In the genomic region with DNA sequence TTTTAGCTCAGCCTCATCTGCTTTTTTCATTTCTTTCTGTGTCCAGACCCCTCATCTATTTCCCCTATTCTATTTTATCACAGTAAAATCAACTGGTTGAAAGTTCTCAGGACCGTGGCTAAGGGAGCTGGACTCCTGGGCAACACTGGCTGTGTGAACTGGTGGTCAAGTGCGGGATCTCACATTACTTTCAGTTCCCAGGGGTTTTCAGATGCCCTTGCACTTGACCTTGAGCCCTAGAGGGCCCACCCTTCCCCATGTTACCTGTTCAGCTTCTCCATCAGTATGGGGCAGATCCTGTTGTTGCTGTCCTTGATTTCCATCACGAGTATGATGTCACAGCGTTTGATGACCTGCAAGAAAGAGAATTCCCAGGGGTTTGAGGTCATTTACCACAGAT, we compare ENCODE assay signal across 17 cellular contexts. TPM values are rescaled to one million over a fixed set of nuclear protein-coding genes. Genes with fewer than 3 reads are reported as not detected.
DNase-seq lines count a peak whose midpoint lies in the region; ATAC-seq, FAIRE-seq and TF ChIP-seq lines count a peak whose summit lies in the region.
"Had no signal": no experiment of that assay in that cellular context is flagged by ENCODE, and none has a peak within 500 bp of the region (broad histone marks: within the 10 kb centered on the region; RNA-seq: fewer than 3 reads in every experiment).

No MANE protein-coding gene starts in this region.

- H3K27me3 ChIP-seq in PC-3 (ENCODE audit: low read length) = no peaks in the 10 kb centered on the region
- no peaks in the 10 kb centered on the region for H3K27me3 ChIP-seq in GM12878 (replicated peaks in 1 of 2; ENCODE audit: control insufficient read depth in 2 of 2, insufficient read depth in 2 of 2, low read length in 1 of 2)
- peaks cover 25% of the 10 kb centered on the region for H3K27me3 ChIP-seq in osteoblast (ENCODE audit: insufficient read depth, low read length)
- H3K27me3 ChIP-seq: BE2C had no signal

- no peak for FAIRE-seq in GM12878 (lab: Jason Lieb, UNC)
- FAIRE-seq: A549 had no signal

- H3F3A ChIP-seq in PC-3 (ENCODE audit: low read length, unreplicated experiment) = no peaks in the 10 kb centered on the region

- no peaks in the 10 kb centered on the region for H4K20me1 ChIP-seq in PC-3 (ENCODE audit: low read length)
- H4K20me1 ChIP-seq in GM12878 (ENCODE audit: control insufficient read depth, insufficient read depth) = no peaks in the 10 kb centered on the region
- no peaks in the 10 kb centered on the region for H4K20me1 ChIP-seq in osteoblast (ENCODE audit: insufficient read depth, low read length)

- H3K4me2 ChIP-seq in PC-3 (ENCODE audit: low read length) (no peak overlapping the region), GM12878 (ENCODE audit: control insufficient read depth, insufficient read depth) (no peak overlapping the region), osteoblast (ENCODE audit: insufficient read depth, low read length) (no peak overlapping the region)
- H3K4me2 ChIP-seq: A549, GM23338 had no signal

- TF ChIP-seq RAD21 in GM12878 (IDR thresholded peaks at IDR 0.05; ENCODE audit: insufficient read depth, low read depth, low read length) = no peak

- peak overlapping the region; percentile 93 for H3K27ac ChIP-seq in PC-3 (ENCODE audit: low read length)
- H3K27ac ChIP-seq in GM12878 (ENCODE audit: control insufficient read depth, insufficient read depth) = no peak overlapping the region
- H3K27ac ChIP-seq in osteoblast (ENCODE audit: low read depth, low read length) = no peak overlapping the region
- H3K27ac ChIP-seq: A549, C4-2B had no signal

- H3K9me3 ChIP-seq in PC-3 (ENCODE audit: low read length) (no peaks in the 10 kb centered on the region), GM12878 (replicated peaks; ENCODE audit: control insufficient read depth, insufficient read depth, low read length) (no peaks in the 10 kb centered on the region; the same call in 2 of the 3 replicates), osteoblast (ENCODE audit: low read depth, low read length) (no peaks in the 10 kb centered on the region)
- H3K9me3 ChIP-seq: A549, BE2C had no signal

- peak overlapping the region; percentile 69; the same call in 1 of the 2 replicates for H3K9ac ChIP-seq in PC-3 (ENCODE audit: low read length)
- H3K9ac ChIP-seq in GM12878 (ENCODE audit: control insufficient read depth, insufficient read depth, low read length) = no peak overlapping the region

- CTCF ChIA-PET in PC-3 (lab: Charles Lee) (interaction anchor here (1.1 kb wide), 1 partner anchor 98 kb away, joined by 3 read pairs; a partner anchor contains a TSS), GM12878 (lab: Yijun Ruan, JAX) (interaction anchor here (1.9 to 13.5 kb wide), 2 partner anchors 9 to 13 kb away, joined by 18 to 655 read pairs; no protein-coding TSS in a partner anchor)
- CTCF ChIA-PET in activated CD4-positive, alpha-beta T cell treated with anti-CD3 and anti-CD28 coated beads, Interleukin-2, amount 10 ng/mL, durations not matched to agents 7 days and 5 days (lab: Charles Lee) = interaction anchor here (1.0 to 2.1 kb wide), 4 partner anchors 10 to 98 kb away, joined by 3 to 11 read pairs (median 4); a partner anchor contains a TSS

- H3K36me3 ChIP-seq in PC-3 (ENCODE audit: low read depth, low read length) (no peaks in the 10 kb centered on the region), GM12878 (ENCODE audit: control insufficient read depth in 2 of 2, insufficient read depth in 2 of 2, low read length in 1 of 2) (peaks cover 0 to under 1% of the 10 kb centered on the region in 2 experiments; a peak in 1 of 4 replicates), osteoblast (ENCODE audit: insufficient read depth, low read length) (no peaks in the 10 kb centered on the region)
- H3K36me3 ChIP-seq: BE2C had no signal

- TF ChIP-seq POLR2A in GM12878 (IDR thresholded peaks at IDR 0.05; ENCODE audit: low read depth, low read length) (no peak), erythroblast (IDR thresholded peaks at IDR 0.05; ENCODE audit: low read length) (no peak)

- no peaks in the 10 kb centered on the region for H3K36me3 Mint-ChIP-seq in activated CD4-positive, alpha-beta T cell treated with anti-CD3 and anti-CD28 coated beads, Interleukin-2, amount 10 ng/mL, durations not matched to agents 7 days and 5 days (ENCODE audit: low read depth)
- H3K36me3 Mint-ChIP-seq: IgD-negative memory B cell had no signal

- H3K4me3 Mint-ChIP-seq in activated CD4-positive, alpha-beta T cell treated with anti-CD3 and anti-CD28 coated beads, Interleukin-2, amount 10 ng/mL, durations not matched to agents 7 days and 5 days = no peak overlapping the region
- H3K4me3 Mint-ChIP-seq: CD4-positive, alpha-beta memory T cell; GM23338; H9; IgD-negative memory B cell had no signal

- H3K79me2 ChIP-seq in PC-3 (ENCODE audit: low read length) (no peaks in the 10 kb centered on the region), GM12878 (ENCODE audit: control insufficient read depth, insufficient read depth, low read length) (no peaks in the 10 kb centered on the region), osteoblast (ENCODE audit: insufficient read depth, low read length) (no peaks in the 10 kb centered on the region)

- in situ Hi-C loops in GM12878 (cut with MboI) = loop anchor here (25.0 kb wide), 1 partner anchor 1179 kb away; no protein-coding TSS in a partner anchor

- no peak for TF ChIP-seq CTCF in PC-3 (conservative IDR thresholded peaks at IDR 0.05; ENCODE audit: low read depth, low read length)
- TF ChIP-seq CTCF in GM12878 (IDR thresholded peaks at IDR 0.05 in 2 of 3, conservative IDR thresholded peaks at IDR 0.05 in 1 of 3; ENCODE audit: control insufficient read depth in 2 of 3, extremely low read depth in 1 of 3, insufficient read depth in 1 of 3, low read depth in 3 of 3, low read length in 3 of 3) = no peak
- no peak for TF ChIP-seq CTCF in osteoblast (IDR thresholded peaks at IDR 0.05; ENCODE audit: extremely low read depth, low read depth, low read length)

- ATAC-seq in PC-3 = no peak
- peak; percentile 19 for ATAC-seq in GM12878
- ATAC-seq in HG02884 (IDR thresholded peaks at IDR 0.05; ENCODE audit: unreplicated experiment) = no peak
- ATAC-seq: A549, GM23338 had no signal

- SMC1A ChIA-PET in GM12878 (lab: Charles Lee; ENCODE audit: uncharacterized antibody, unreplicated experiment) = interaction anchor here (1.1 to 14.2 kb wide), 7 partner anchors 8 to 26 kb away, joined by 3 to 510 read pairs (median 3); no protein-coding TSS in a partner anchor

- peaks cover 6% of the 10 kb centered on the region for H3K4me1 Mint-ChIP-seq in activated CD4-positive, alpha-beta T cell treated with anti-CD3 and anti-CD28 coated beads, Interleukin-2, amount 10 ng/mL, durations not matched to agents 7 days and 5 days
- H3K4me1 Mint-ChIP-seq: GM23338, H9 had no signal

- POLR2A ChIA-PET in PC-3 (lab: Charles Lee; ENCODE audit: unreplicated experiment) = no interaction called here
- POLR2A ChIA-PET in GM12878 (lab: Charles Lee) = interaction anchor here (0.9 to 17.1 kb wide), 4 partner anchors 4 to 26 kb away, joined by 3 to 491 read pairs (median 252); a partner anchor contains a TSS
- POLR2A ChIA-PET in activated CD4-positive, alpha-beta T cell treated with anti-CD3 and anti-CD28 coated beads, Interleukin-2, amount 10 ng/mL, durations not matched to agents 7 days and 5 days (lab: Charles Lee) = no interaction called here

- DNase-seq in PC-3 (no peak), GM12878 (ENCODE audit: low read depth, low spot score) (no peak), osteoblast (ENCODE audit: insufficient read length, low spot score, missing footprints) (peak; percentile 65), erythroblast (lab: John Stamatoyannopoulos, UW) (no peak)
- no peak for DNase-seq in activated CD4-positive, alpha-beta T cell treated with anti-CD3 and anti-CD28 coated beads, Interleukin-2, amount 10 ng/mL, durations not matched to agents 7 days and 5 days
- DNase-seq: BE2C; CD4-positive, alpha-beta memory T cell; DMS79; H9 had no signal

- RAD21 ChIA-PET in GM12878 (lab: Charles Lee; ENCODE audit: unreplicated experiment) = interaction anchor here (0.7 to 11.9 kb wide), 9 partner anchors 5 to 96 kb away, joined by 3 to 285 read pairs (median 9); a partner anchor contains a TSS

- no peak overlapping the region for H3K27ac Mint-ChIP-seq in activated CD4-positive, alpha-beta T cell treated with anti-CD3 and anti-CD28 coated beads, Interleukin-2, amount 10 ng/mL, durations not matched to agents 7 days and 5 days
- H3K27ac Mint-ChIP-seq: CD4-positive, alpha-beta memory T cell; GM23338; H9 had no signal

- TF ChIP-seq EP300 in GM12878 (IDR thresholded peaks at IDR 0.05; ENCODE audit: borderline replicate concordance in 1 of 2, control insufficient read depth in 1 of 2, low read depth in 2 of 2, low read length in 2 of 2) = no peak

- 64% methylated on average over 4 of the region's 4 CpGs for WGBS in GM12878 (ENCODE audit: insufficient coverage, insufficient replicate concordance, low lambda C conversion rate, missing lambda C conversion rate)

- no peak overlapping the region for H2AFZ ChIP-seq in PC-3 (ENCODE audit: low read length)
- H2AFZ ChIP-seq in GM12878 (ENCODE audit: control insufficient read depth, low read depth, low read length) = no peak overlapping the region
- H2AFZ ChIP-seq in osteoblast (ENCODE audit: low read length) = no peak overlapping the region
- H2AFZ ChIP-seq: GM23338 had no signal

- H3K27me3 Mint-ChIP-seq in activated CD4-positive, alpha-beta T cell treated with anti-CD3 and anti-CD28 coated beads, Interleukin-2, amount 10 ng/mL, durations not matched to agents 7 days and 5 days = peaks cover 13% of the 10 kb centered on the region
- H3K27me3 Mint-ChIP-seq: IgD-negative memory B cell had no signal

- BruUV-seq in PC-3 (replicated peaks; lab: Mats Ljungman, UMichigan) (no TSS peak), GM12878 (replicated peaks; lab: Mats Ljungman, UMichigan) (no TSS peak)

- H3K4me3 ChIP-seq in PC-3 (ENCODE audit: low read length) (no peak overlapping the region), GM12878 (no peak overlapping the region), osteoblast (ENCODE audit: insufficient read depth, low read length) (no peak overlapping the region)
- H3K4me3 ChIP-seq: A549, GM23338 had no signal

- intact Hi-C loops in PC-3 (cut with micrococcal nuclease) (no loop called here), GM12878 (cut with micrococcal nuclease; ENCODE audit: unreplicated experiment) (no loop called here)

- H3K9me2 ChIP-seq in PC-3 (replicated peaks; ENCODE audit: low read length) = no peaks in the 10 kb centered on the region

- H3K4me1 ChIP-seq in PC-3 (ENCODE audit: insufficient read depth, low read length) (peaks cover 23% of the 10 kb centered on the region), GM12878 (ENCODE audit: control insufficient read depth, insufficient read depth, low read length) (peaks cover 16% of the 10 kb centered on the region), osteoblast (ENCODE audit: insufficient read depth, low read length) (peaks cover 10% of the 10 kb centered on the region)
- H3K4me1 ChIP-seq: BE2C had no signal

- H3K9me3 Mint-ChIP-seq in activated CD4-positive, alpha-beta T cell treated with anti-CD3 and anti-CD28 coated beads, Interleukin-2, amount 10 ng/mL, durations not matched to agents 7 days and 5 days = no peaks in the 10 kb centered on the region
- H3K9me3 Mint-ChIP-seq: GM23338, H9, IgD-negative memory B cell had no signal

RNA-seq across cellular contexts. Expression of a gene that starts 2.8 kb away (rescaled TPM):
- total RNA-seq in PC-3 (2014; rRNA removed) (0.36 and 0.63 TPM in 2 replicates), GM12878 (2014; rRNA removed) (3.2 and 6.0 TPM in 2 replicates), GM12878 (2014; rRNA removed; fragmentation: Illumina TruSeq; extraction: Trizol) (3.6 and 5.3 TPM in 2 replicates), GM12878 (2021) (3.7 and 4.4 TPM in 2 replicates), osteoblast (not detected in 2 replicates)
- 288 TPM in 2 replicates for total RNA-seq in GM12878 (2013; cell fraction: nucleolus; rRNA removed)
- 6.2 TPM for polyA plus RNA-seq in GM12878 (2011; ENCODE audit: low read depth)
- polyA plus RNA-seq in GM12878 (2011; rRNA removed) (72.1 and 84.4 TPM in 2 replicates), GM12878 (2014; fragmentation: Illumina TruSeq; extraction: Trizol) (3.1 and 4.9 TPM in 2 replicates), GM12878 (2014; fragmentation: Nextera tagmentation; extraction: Ambion mirVana) (10 to 100 TPM; 10.6 to 11.1 TPM), GM12878 (2014; rRNA removed) (3.7 and 5.7 TPM in 2 replicates), GM12878 (2016; fragmentation: Nextera tagmentation; extraction: Ambion mirVana) (1 to 10 TPM; 7.7 TPM)
- 43.3 and 48.4 TPM in 2 replicates for polyA plus RNA-seq in GM12878 (2011; cell fraction: cytosol; rRNA removed)
- 95.4 and 157 TPM in 2 replicates for polyA plus RNA-seq in GM12878 (2011; cell fraction: nucleus; rRNA removed)
- polyA plus RNA-seq in GM12878 (2012) = 12.3 and 19.0 TPM in 2 replicates
- 93.0 and 115 TPM in 2 replicates for polyA minus RNA-seq in GM12878 (2011; rRNA and poly(A)+ RNA removed)
- 16.8 and 21.7 TPM in 2 replicates for polyA minus RNA-seq in GM12878 (2011; cell fraction: cytosol; rRNA and poly(A)+ RNA removed)
- polyA minus RNA-seq in GM12878 (2011; cell fraction: nucleus; rRNA and poly(A)+ RNA removed) = 63.7 and 75.3 TPM in 2 replicates
- not detected for total RNA-seq in activated CD4-positive, alpha-beta T cell treated with anti-CD3 and anti-CD28 coated beads, Interleukin-2, amount 10 ng/mL, durations not matched to agents 7 days and 5 days
- total RNA-seq: CD4-positive, alpha-beta memory T cell; G401; GM23338; H9; HT-29 had no signal
- polyA plus RNA-seq: AG04450; CD4-positive, alpha-beta memory T cell; GM23338 had no signal

RNA-seq across cellular contexts. Expression of a gene that starts 29.6 kb away (rescaled TPM):
- 11.6 and 13.4 TPM in 2 replicates for total RNA-seq in PC-3 (2014; rRNA removed)
- 50.4 and 53.6 TPM in 2 replicates for total RNA-seq in GM12878 (2013; cell fraction: nucleolus; rRNA removed)
- 2.9 and 3.3 TPM in 2 replicates for total RNA-seq in GM12878 (2014; rRNA removed)
- 2.5 and 2.9 TPM in 2 replicates for total RNA-seq in GM12878 (2014; rRNA removed; fragmentation: Illumina TruSeq; extraction: Trizol)
- total RNA-seq in GM12878 (2021) = 3.6 and 3.8 TPM in 2 replicates
- polyA plus RNA-seq in GM12878 (2011; ENCODE audit: low read depth) = 6.6 TPM
- polyA plus RNA-seq in GM12878 (2011; rRNA removed) = 23.9 and 33.2 TPM in 2 replicates
- polyA plus RNA-seq in GM12878 (2011; cell fraction: cytosol; rRNA removed) = 34.3 and 46.6 TPM in 2 replicates
- 19.4 and 22.2 TPM in 2 replicates for polyA plus RNA-seq in GM12878 (2011; cell fraction: nucleus; rRNA removed)
- 5.2 and 7.6 TPM in 2 replicates for polyA plus RNA-seq in GM12878 (2012)
- polyA plus RNA-seq in GM12878 (2014; fragmentation: Illumina TruSeq; extraction: Trizol) = 1.9 and 3.1 TPM in 2 replicates
- polyA plus RNA-seq in GM12878 (2014; fragmentation: Nextera tagmentation; extraction: Ambion mirVana) = 1 to 10 TPM; 1.4 to 1.5 TPM
- polyA plus RNA-seq in GM12878 (2014; rRNA removed) = 2.7 and 4.0 TPM in 2 replicates
- polyA plus RNA-seq in GM12878 (2016; fragmentation: Nextera tagmentation; extraction: Ambion mirVana) = 1 to 10 TPM; 5.1 to 7.0 TPM
- 47.7 and 52.5 TPM in 2 replicates for polyA minus RNA-seq in GM12878 (2011; rRNA and poly(A)+ RNA removed)
- 9.2 and 12.8 TPM in 2 replicates for polyA minus RNA-seq in GM12878 (2011; cell fraction: cytosol; rRNA and poly(A)+ RNA removed)
- polyA minus RNA-seq in GM12878 (2011; cell fraction: nucleus; rRNA and poly(A)+ RNA removed) = 19.8 and 21.2 TPM in 2 replicates
- 5.1 and 5.9 TPM in 2 replicates for total RNA-seq in osteoblast
- total RNA-seq in activated CD4-positive, alpha-beta T cell treated with anti-CD3 and anti-CD28 coated beads, Interleukin-2, amount 10 ng/mL, durations not matched to agents 7 days and 5 days = 1 to 10 TPM; 4.1 to 5.0 TPM
